In the genomic region with DNA sequence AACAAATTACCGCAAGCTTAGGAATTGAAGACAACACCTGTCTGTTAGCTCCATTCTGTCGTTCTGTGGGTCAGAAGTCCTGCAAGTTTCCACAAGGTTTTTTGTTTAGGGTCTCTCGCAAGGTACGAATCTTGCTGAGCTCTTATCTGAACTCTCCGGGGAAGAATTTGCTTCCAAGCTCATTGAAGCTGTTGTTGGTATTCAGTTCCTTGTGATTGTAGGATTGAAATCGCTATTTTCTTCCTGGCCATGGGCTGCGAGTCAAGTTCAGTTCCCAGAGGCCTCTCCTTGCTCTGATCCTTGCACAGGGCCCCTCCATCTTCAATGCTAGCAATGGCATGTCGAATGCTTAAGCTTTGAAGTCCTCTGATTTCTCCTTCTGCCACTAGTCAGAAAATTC, we compare ENCODE assay signal across 33 cellular contexts. TPM values are rescaled to one million over a fixed set of nuclear protein-coding genes. Genes with fewer than 3 reads are reported as not detected.
"Had no signal": no experiment of that assay in that cellular context is flagged by ENCODE, and none has a peak within 500 bp of the region (broad histone marks: within the 10 kb centered on the region; RNA-seq: fewer than 3 reads in every experiment).

No MANE protein-coding gene starts in this region.

- DNase-seq: activated CD4-positive, alpha-beta T cell treated with anti-CD3 and anti-CD28 coated beads for 4 hours; activated CD4-positive, alpha-beta T cell treated with anti-CD3 and anti-CD28 coated beads, Interleukin-2, amount 50 U/mL, for 4 hours; activated naive CD4-positive, alpha-beta T cell treated with anti-CD3 and anti-CD28 coated beads for 36 hours; activated naive CD8-positive, alpha-beta T cell treated with anti-CD3 and anti-CD28 coated beads, Interleukin-2, amount 10 ng/mL, durations not matched to agents 7 days and 5 days; activated T-cell treated with anti-CD3 and anti-CD28 coated beads for 4 hours; activated T-cell treated with anti-CD3 and anti-CD28 coated beads, Interleukin-2, amount 50 U/mL, for 72 hours; cerebellar nuclear complex; colonic mucosa; effector CD8-positive, alpha-beta T cell; hippocampal formation; immature natural killer cell; kidney; left colon; mammary epithelial cell; midbrain; naive thymus-derived CD8-positive, alpha-beta T cell; ovary; psoas muscle; sigmoid colon; small intestine; stimulated activated CD4-positive, alpha-beta T cell treated with anti-CD3 and anti-CD28 coated beads, Interleukin-1b, Interleukin-23, amount 100 ng/mL, for 48 hours; stimulated activated CD4-positive, alpha-beta T cell treated with anti-CD3 and anti-CD28 coated beads, Interleukin-4, amount 100 ng/mL, for 4 hours; stimulated activated CD8-positive, alpha-beta memory T cell treated with anti-CD3 and anti-CD28 coated beads, Interleukin-4, amount 100 ng/mL, for 48 hours; stimulated activated naive CD8-positive, alpha-beta T cell treated with anti-CD3 and anti-CD28 coated beads, Interleukin-15, amount 100 ng/mL, for 72 hours; substantia nigra; T-helper 1 cell; upper lobe of left lung had no signal

- H3K27ac ChIP-seq: ascending aorta, cardiac muscle cell, colonic mucosa, ovary, psoas muscle, sigmoid colon, upper lobe of left lung, vagina had no signal

- H3K4me1 Mint-ChIP-seq: activated naive CD8-positive, alpha-beta T cell treated with anti-CD3 and anti-CD28 coated beads, Interleukin-2, amount 10 ng/mL, durations not matched to agents 7 days and 5 days; immature natural killer cell; naive thymus-derived CD8-positive, alpha-beta T cell; stimulated activated memory B cell treated with anti-CD40 and anti-IgM and Interleukin-4, amounts not matched to agents 10 μg/mL and 1 μg/mL and 100 μg/mL, for 72 hours; stimulated activated naive CD8-positive, alpha-beta T cell treated with anti-CD3 and anti-CD28 coated beads, Interleukin-15, amount 100 ng/mL, for 72 hours had no signal

- H3K4me3 Mint-ChIP-seq: activated naive CD4-positive, alpha-beta T cell treated with anti-CD3 and anti-CD28 coated beads for 36 hours; activated naive CD8-positive, alpha-beta T cell treated with anti-CD3 and anti-CD28 coated beads, Interleukin-2, amount 10 ng/mL, durations not matched to agents 7 days and 5 days; activated T-cell treated with anti-CD3 and anti-CD28 coated beads, Interleukin-2, amount 50 U/mL, for 72 hours; brain; immature natural killer cell; naive thymus-derived CD8-positive, alpha-beta T cell; stimulated activated memory B cell treated with anti-CD40 and anti-IgM and Interleukin-4, amounts not matched to agents 10 μg/mL and 1 μg/mL and 100 μg/mL, for 72 hours; stimulated activated naive CD8-positive, alpha-beta T cell treated with anti-CD3 and anti-CD28 coated beads, Interleukin-15, amount 100 ng/mL, for 72 hours; T-helper 2 cell treated with Interferon-gamma antibody and Interleukin-4, amounts not matched to agents 5 μg/mL and 100 μg/mL, for 36 hours had no signal

- H3K9me3 Mint-ChIP-seq: activated naive CD8-positive, alpha-beta T cell treated with anti-CD3 and anti-CD28 coated beads, Interleukin-2, amount 10 ng/mL, durations not matched to agents 7 days and 5 days; brain; naive thymus-derived CD8-positive, alpha-beta T cell; stimulated activated memory B cell treated with anti-CD40 and anti-IgM and Interleukin-4, amounts not matched to agents 10 μg/mL and 1 μg/mL and 100 μg/mL, for 72 hours; stimulated activated naive CD8-positive, alpha-beta T cell treated with anti-CD3 and anti-CD28 coated beads, Interleukin-15, amount 100 ng/mL, for 72 hours had no signal

- H3K4me1 ChIP-seq: ascending aorta, colonic mucosa, psoas muscle, upper lobe of left lung, vagina had no signal

- H3K9me3 ChIP-seq: ascending aorta, colonic mucosa, ovary, psoas muscle, sigmoid colon, upper lobe of left lung, vagina had no signal

- H3K36me3 Mint-ChIP-seq: activated naive CD8-positive, alpha-beta T cell treated with anti-CD3 and anti-CD28 coated beads, Interleukin-2, amount 10 ng/mL, durations not matched to agents 7 days and 5 days; brain; immature natural killer cell; naive thymus-derived CD8-positive, alpha-beta T cell; stimulated activated memory B cell treated with anti-CD40 and anti-IgM and Interleukin-4, amounts not matched to agents 10 μg/mL and 1 μg/mL and 100 μg/mL, for 72 hours had no signal

- ATAC-seq: activated T-cell treated with anti-CD3 and anti-CD28 coated beads, Interleukin-2, amount 50 U/mL, for 72 hours; left colon; naive thymus-derived CD8-positive, alpha-beta T cell; psoas muscle; stimulated activated memory B cell treated with anti-CD40 and anti-IgM and Interleukin-4, amounts not matched to agents 10 μg/mL and 1 μg/mL and 100 μg/mL, for 72 hours; stimulated activated naive CD8-positive, alpha-beta T cell treated with anti-CD3 and anti-CD28 coated beads, Interleukin-15, amount 100 ng/mL, for 72 hours had no signal

- H3K27ac Mint-ChIP-seq: activated naive CD4-positive, alpha-beta T cell treated with anti-CD3 and anti-CD28 coated beads for 36 hours; activated naive CD8-positive, alpha-beta T cell treated with anti-CD3 and anti-CD28 coated beads, Interleukin-2, amount 10 ng/mL, durations not matched to agents 7 days and 5 days; activated T-cell treated with anti-CD3 and anti-CD28 coated beads, Interleukin-2, amount 50 U/mL, for 72 hours; brain; immature natural killer cell; naive thymus-derived CD8-positive, alpha-beta T cell; stimulated activated memory B cell treated with anti-CD40 and anti-IgM and Interleukin-4, amounts not matched to agents 10 μg/mL and 1 μg/mL and 100 μg/mL, for 72 hours; stimulated activated naive CD8-positive, alpha-beta T cell treated with anti-CD3 and anti-CD28 coated beads, Interleukin-15, amount 100 ng/mL, for 72 hours; T-helper 2 cell treated with Interferon-gamma antibody and Interleukin-4, amounts not matched to agents 5 μg/mL and 100 μg/mL, for 36 hours had no signal

- H3K27me3 Mint-ChIP-seq: activated naive CD8-positive, alpha-beta T cell treated with anti-CD3 and anti-CD28 coated beads, Interleukin-2, amount 10 ng/mL, durations not matched to agents 7 days and 5 days; brain; naive thymus-derived CD8-positive, alpha-beta T cell; stimulated activated memory B cell treated with anti-CD40 and anti-IgM and Interleukin-4, amounts not matched to agents 10 μg/mL and 1 μg/mL and 100 μg/mL, for 72 hours; stimulated activated naive CD8-positive, alpha-beta T cell treated with anti-CD3 and anti-CD28 coated beads, Interleukin-15, amount 100 ng/mL, for 72 hours had no signal

- H3K27me3 ChIP-seq: ascending aorta, cardiac muscle cell, colonic mucosa, ovary, sigmoid colon, upper lobe of left lung, vagina had no signal

- H3K4me3 ChIP-seq: ascending aorta, cardiac muscle cell, colonic mucosa, ovary, psoas muscle, sigmoid colon, upper lobe of left lung, vagina had no signal

- H3K36me3 ChIP-seq: ascending aorta, cardiac muscle cell, colonic mucosa, ovary, sigmoid colon, upper lobe of left lung, vagina had no signal

RNA-seq across cellular contexts. Expression of a gene that starts 53.5 kb away (rescaled TPM):
- total RNA-seq: naive thymus-derived CD8-positive, alpha-beta T cell had no signal
- polyA plus RNA-seq: naive thymus-derived CD8-positive, alpha-beta T cell had no signal
